In the genomic region with DNA sequence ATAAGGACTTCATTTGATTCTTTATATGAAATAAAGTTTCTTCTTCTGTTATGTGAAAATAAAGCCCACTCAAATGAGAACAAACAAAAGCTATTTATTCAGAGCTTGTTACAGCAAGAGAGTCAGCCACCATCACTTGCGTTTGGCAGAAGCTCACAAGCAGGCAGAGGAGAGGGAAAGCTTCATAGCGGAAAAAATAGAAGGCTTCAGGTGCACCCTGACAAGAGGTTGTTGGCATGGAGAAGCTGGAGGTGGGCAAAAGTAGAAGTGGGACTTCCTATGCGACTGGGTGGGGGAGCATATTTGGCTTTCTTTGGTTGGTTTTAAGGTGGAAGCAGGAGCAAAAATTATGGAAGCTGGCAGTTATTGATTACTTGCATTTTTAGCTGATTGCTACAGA, we compare ENCODE assay signal across 15 cellular contexts.
"Had no signal": no experiment of that assay in that cellular context is flagged by ENCODE, and none has a peak within 500 bp of the region (broad histone marks: within the 10 kb centered on the region; RNA-seq: fewer than 3 reads in every experiment).

No MANE protein-coding gene starts in this region.

- H3K27ac Mint-ChIP-seq: activated naive CD4-positive, alpha-beta T cell treated with anti-CD3 and anti-CD28 coated beads, Interleukin-2, amount 10 ng/mL, durations not matched to agents 7 days and 5 days; effector memory CD8-positive, alpha-beta T cell; immature natural killer cell had no signal

- H3K4me1 ChIP-seq: pancreas, stomach, testis, upper lobe of right lung had no signal

- DNase-seq: activated CD4-positive, alpha-beta T cell treated with anti-CD3 and anti-CD28 coated beads, Interleukin-2, amount 50 U/mL, for 1 hour; activated CD8-positive, alpha-beta memory T cell treated with anti-CD3 and anti-CD28 coated beads for 24 hours; activated naive CD4-positive, alpha-beta T cell treated with anti-CD3 and anti-CD28 coated beads, Interleukin-2, amount 10 ng/mL, durations not matched to agents 7 days and 5 days; activated T-cell treated with anti-CD3 and anti-CD28 coated beads for 4 hours; dermis blood vessel endothelial cell; effector memory CD8-positive, alpha-beta T cell; head of caudate nucleus; immature natural killer cell; pancreas; stimulated activated CD4-positive, alpha-beta T cell treated with anti-CD3 and anti-CD28 coated beads, Interleukin-12 subunit alpha, Interleukin-12 subunit beta, amount 100 ng/mL, for 4 hours; stimulated activated CD4-positive, alpha-beta T cell treated with anti-CD3 and anti-CD28 coated beads, Interleukin-2, amount 100 ng/mL, for 24 hours; stomach; testis; upper lobe of right lung had no signal

- ATAC-seq: effector memory CD8-positive, alpha-beta T cell; pancreas; upper lobe of right lung had no signal

- H3K27me3 ChIP-seq: pancreas, stomach, testis, upper lobe of right lung had no signal

- H3K27me3 Mint-ChIP-seq: activated naive CD4-positive, alpha-beta T cell treated with anti-CD3 and anti-CD28 coated beads, Interleukin-2, amount 10 ng/mL, durations not matched to agents 7 days and 5 days; effector memory CD8-positive, alpha-beta T cell had no signal

- H3K27ac ChIP-seq: pancreas, stomach, testis, upper lobe of right lung had no signal

- H3K36me3 Mint-ChIP-seq: activated naive CD4-positive, alpha-beta T cell treated with anti-CD3 and anti-CD28 coated beads, Interleukin-2, amount 10 ng/mL, durations not matched to agents 7 days and 5 days; immature natural killer cell had no signal

- H3K36me3 ChIP-seq: pancreas, stomach, upper lobe of right lung had no signal

- H3K4me3 ChIP-seq: pancreas, stomach, testis, upper lobe of right lung had no signal

- H3K4me3 Mint-ChIP-seq: activated naive CD4-positive, alpha-beta T cell treated with anti-CD3 and anti-CD28 coated beads, Interleukin-2, amount 10 ng/mL, durations not matched to agents 7 days and 5 days; effector memory CD8-positive, alpha-beta T cell; immature natural killer cell; neural crest cell had no signal

- H3K9me3 ChIP-seq: pancreas, stomach, testis, upper lobe of right lung had no signal

- H3K4me1 Mint-ChIP-seq: activated naive CD4-positive, alpha-beta T cell treated with anti-CD3 and anti-CD28 coated beads, Interleukin-2, amount 10 ng/mL, durations not matched to agents 7 days and 5 days; immature natural killer cell; neural crest cell had no signal
